25 cellular contexts compared by ENCODE assay signal in the genomic region with DNA sequence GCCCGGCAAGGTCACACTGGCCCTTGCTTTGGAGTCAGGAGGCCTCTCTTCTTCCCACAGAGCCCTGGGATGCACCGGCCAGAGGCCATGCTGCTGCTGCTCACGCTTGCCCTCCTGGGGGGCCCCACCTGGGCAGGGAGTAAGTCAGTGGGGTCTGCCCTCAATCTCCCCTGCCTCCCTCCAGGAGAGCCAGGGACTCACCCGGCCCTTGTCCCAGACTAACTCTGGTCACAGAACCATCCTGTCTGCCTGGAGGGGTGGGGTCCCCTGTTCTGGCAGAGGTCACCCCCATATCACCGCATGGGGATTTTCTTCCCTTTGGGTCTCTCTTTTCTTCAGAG. TPM values are rescaled to one million over a fixed set of nuclear protein-coding genes. Genes with fewer than 3 reads are reported as not detected.
DNase-seq lines count a peak whose midpoint lies in the region; ATAC-seq, FAIRE-seq and TF ChIP-seq lines count a peak whose summit lies in the region.
"Had no signal": no experiment of that assay in that cellular context is flagged by ENCODE, and none has a peak within 500 bp of the region (broad histone marks: within the 10 kb centered on the region; RNA-seq: fewer than 3 reads in every experiment).

No MANE protein-coding gene starts in this region.

- peaks cover 19% of the 10 kb centered on the region for H3K4me1 ChIP-seq in Panc1 (ENCODE audit: control insufficient read depth, insufficient read depth, low read length)
- peaks cover 15% of the 10 kb centered on the region for H3K4me1 ChIP-seq in keratinocyte (ENCODE audit: control insufficient read depth, extremely low read depth, insufficient read depth, low read length)
- H3K4me1 ChIP-seq in transverse colon = peaks cover 0 to 15% (median 9%) of the 10 kb centered on the region in 4 donors
- H3K4me1 ChIP-seq: testis had no signal

- H3K27ac Mint-ChIP-seq in activated naive CD8-positive, alpha-beta T cell treated with anti-CD3 and anti-CD28 coated beads, Interleukin-2, amount 10 ng/mL, durations not matched to agents 7 days and 5 days = peak overlapping the region; percentile 30
- no peak overlapping the region for H3K27ac Mint-ChIP-seq in activated naive CD8-positive, alpha-beta T cell treated with anti-CD3 and anti-CD28 coated beads for 36 hours
- H3K27ac Mint-ChIP-seq in progenitor cell of endocrine pancreas = no peak overlapping the region
- H3K27ac Mint-ChIP-seq: T-helper 17 cell had no signal

- TF ChIP-seq POLR2A in transverse colon (IDR thresholded peaks at IDR 0.05) = no peak

- POLR2A ChIA-PET in activated naive CD8-positive, alpha-beta T cell treated with anti-CD3 and anti-CD28 coated beads, Interleukin-2, amount 10 ng/mL, durations not matched to agents 7 days and 5 days (lab: Charles Lee) = interaction anchor here (0.6 to 0.8 kb wide), 2 partner anchors 30 to 51 kb away, joined by 3 read pairs; no protein-coding TSS in a partner anchor
- POLR2A ChIA-PET in Panc1 (lab: Charles Lee) = no interaction called here

- no peaks in the 10 kb centered on the region for H4K20me1 ChIP-seq in keratinocyte (ENCODE audit: control insufficient read depth, extremely low read depth, insufficient read depth, low read length)

- peaks cover under 1% of the 10 kb centered on the region for H3K4me1 Mint-ChIP-seq in activated naive CD8-positive, alpha-beta T cell treated with anti-CD3 and anti-CD28 coated beads, Interleukin-2, amount 10 ng/mL, durations not matched to agents 7 days and 5 days
- no peaks in the 10 kb centered on the region for H3K4me1 Mint-ChIP-seq in activated naive CD8-positive, alpha-beta T cell treated with anti-CD3 and anti-CD28 coated beads for 36 hours
- no peaks in the 10 kb centered on the region for H3K4me1 Mint-ChIP-seq in progenitor cell of endocrine pancreas (ENCODE audit: low read depth)
- H3K4me1 Mint-ChIP-seq: CD4-positive, alpha-beta memory T cell; immature natural killer cell had no signal

- H3K4me3 ChIP-seq in Panc1 (ENCODE audit: low read depth in 2 of 2, low read length in 2 of 2) = no peak overlapping the region
- no peak overlapping the region for H3K4me3 ChIP-seq in keratinocyte (ENCODE audit: control insufficient read depth in 2 of 3, extremely low read depth in 1 of 3, insufficient read depth in 2 of 3, low read depth in 1 of 3, low read length in 3 of 3)
- no peak overlapping the region for H3K4me3 ChIP-seq in transverse colon
- H3K4me3 ChIP-seq: right atrium auricular region, SJCRH30, testis had no signal

- no peaks in the 10 kb centered on the region for H3K36me3 Mint-ChIP-seq in activated naive CD8-positive, alpha-beta T cell treated with anti-CD3 and anti-CD28 coated beads, Interleukin-2, amount 10 ng/mL, durations not matched to agents 7 days and 5 days
- H3K36me3 Mint-ChIP-seq in activated naive CD8-positive, alpha-beta T cell treated with anti-CD3 and anti-CD28 coated beads for 36 hours = no peaks in the 10 kb centered on the region
- no peaks in the 10 kb centered on the region for H3K36me3 Mint-ChIP-seq in progenitor cell of endocrine pancreas (ENCODE audit: insufficient read depth)
- H3K36me3 Mint-ChIP-seq: CD4-positive, alpha-beta memory T cell; immature natural killer cell had no signal

- no peak for DNase-seq in activated naive CD8-positive, alpha-beta T cell treated with anti-CD3 and anti-CD28 coated beads, Interleukin-2, amount 10 ng/mL, durations not matched to agents 7 days and 5 days
- DNase-seq in activated naive CD8-positive, alpha-beta T cell treated with anti-CD3 and anti-CD28 coated beads for 36 hours = no peak
- no peak for DNase-seq in Panc1 (ENCODE audit: low read depth, low spot score)
- no peak for DNase-seq in keratinocyte (ENCODE audit: low read depth, low spot score)
- DNase-seq in transverse colon = no peak
- no peak for DNase-seq in progenitor cell of endocrine pancreas (ENCODE audit: low spot score, unreplicated experiment)
- no peak for DNase-seq in midbrain (lab: John Stamatoyannopoulos, UW)
- DNase-seq: activated CD4-positive, CD25-positive, alpha-beta regulatory T cell; CD4-positive, alpha-beta memory T cell; cortex of kidney; head of caudate nucleus; immature natural killer cell; KBM-7; NCI-H1694 treated with DMSO at 0.1 percent for 48 hours; NCI-H748 treated with DMSO at 0.1 percent for 48 hours; SJCRH30; stimulated activated CD8-positive, alpha-beta memory T cell treated with anti-CD3 and anti-CD28 coated beads, Interleukin-4, amount 100 ng/mL, for 48 hours; T-helper 17 cell; testis had no signal

- TF ChIP-seq CTCF in Panc1 (IDR thresholded peaks at IDR 0.05) (no peak), keratinocyte (optimal IDR thresholded peaks at IDR 0.05 in 1 of 3, IDR thresholded peaks at IDR 0.05 in 1 of 3, conservative IDR thresholded peaks at IDR 0.05 in 1 of 3; ENCODE audit: extremely low read depth in 1 of 3, insufficient read depth in 2 of 3, low read length in 3 of 3) (no peak), transverse colon (IDR thresholded peaks at IDR 0.05) (no peak), progenitor cell of endocrine pancreas (IDR thresholded peaks at IDR 0.05; ENCODE audit: unreplicated experiment) (no peak)

- dilution Hi-C loops in keratinocyte (cut with MboI; ENCODE audit: extremely low pct_ligation_motif_present, low sequenced_read_pairs) = no loop called here

- peak overlapping the region; percentile 13 for H2AFZ ChIP-seq in keratinocyte (ENCODE audit: control insufficient read depth, low read length)

- H3K27me3 Mint-ChIP-seq in activated naive CD8-positive, alpha-beta T cell treated with anti-CD3 and anti-CD28 coated beads, Interleukin-2, amount 10 ng/mL, durations not matched to agents 7 days and 5 days = no peaks in the 10 kb centered on the region
- H3K27me3 Mint-ChIP-seq in activated naive CD8-positive, alpha-beta T cell treated with anti-CD3 and anti-CD28 coated beads for 36 hours = peaks cover 7% of the 10 kb centered on the region
- peaks cover 4% of the 10 kb centered on the region for H3K27me3 Mint-ChIP-seq in progenitor cell of endocrine pancreas

- TF ChIP-seq EP300 in transverse colon (IDR thresholded peaks at IDR 0.05; ENCODE audit: low read depth) = no peak

- BruUV-seq in Panc1 (replicated peaks; lab: Mats Ljungman, UMichigan) = no TSS peak

- H3K9me3 ChIP-seq in Panc1 (ENCODE audit: control insufficient read depth, insufficient read depth, low read depth, low read length) = no peaks in the 10 kb centered on the region
- no peaks in the 10 kb centered on the region for H3K9me3 ChIP-seq in keratinocyte (ENCODE audit: control insufficient read depth, low read depth, low read length)
- no peaks in the 10 kb centered on the region for H3K9me3 ChIP-seq in transverse colon
- H3K9me3 ChIP-seq: right atrium auricular region, SJCRH30, testis had no signal

- no peak overlapping the region for H3K9ac ChIP-seq in keratinocyte (ENCODE audit: control insufficient read depth, extremely low read depth, insufficient read depth, low read length)

- H3K27me3 ChIP-seq in Panc1 (ENCODE audit: control insufficient read depth, insufficient read depth, low read length) (no peaks in the 10 kb centered on the region), keratinocyte (ENCODE audit: control insufficient read depth, extremely low read depth, insufficient read depth, low read length) (peaks cover 66% of the 10 kb centered on the region), transverse colon (peaks cover 8% of the 10 kb centered on the region)
- H3K27me3 ChIP-seq: right atrium auricular region, testis had no signal

- H3K4me3 Mint-ChIP-seq in activated naive CD8-positive, alpha-beta T cell treated with anti-CD3 and anti-CD28 coated beads, Interleukin-2, amount 10 ng/mL, durations not matched to agents 7 days and 5 days = peak overlapping the region; percentile 49
- H3K4me3 Mint-ChIP-seq in activated naive CD8-positive, alpha-beta T cell treated with anti-CD3 and anti-CD28 coated beads for 36 hours = no peak overlapping the region
- no peak overlapping the region for H3K4me3 Mint-ChIP-seq in progenitor cell of endocrine pancreas (ENCODE audit: low read depth)
- H3K4me3 Mint-ChIP-seq: immature natural killer cell, T-helper 17 cell had no signal

- FAIRE-seq in keratinocyte (lab: Jason Lieb, UNC) = no peak
- FAIRE-seq: H54 had no signal

- intact Hi-C loops in Panc1 (cut with micrococcal nuclease; ENCODE audit: unreplicated experiment) = no loop called here
- intact Hi-C loops in transverse colon (cut with DNase I; ENCODE audit: low total_unique reads) = no loop called here

- in situ Hi-C loops in Panc1 (cut with HindIII; ENCODE audit: low pct_unique_long_range_greater_than_20kb, low sequenced_read_pairs) = no loop called here
- in situ Hi-C loops in transverse colon (cut with MboI; ENCODE audit: low pct_ligation_motif_present in 1 of 4, low pct_unique_long_range_greater_than_20kb in 1 of 4, low sequenced_read_pairs in 3 of 4) = no loop called here

- H3K9me3 Mint-ChIP-seq in activated naive CD8-positive, alpha-beta T cell treated with anti-CD3 and anti-CD28 coated beads, Interleukin-2, amount 10 ng/mL, durations not matched to agents 7 days and 5 days = no peaks in the 10 kb centered on the region
- no peaks in the 10 kb centered on the region for H3K9me3 Mint-ChIP-seq in activated naive CD8-positive, alpha-beta T cell treated with anti-CD3 and anti-CD28 coated beads for 36 hours
- H3K9me3 Mint-ChIP-seq in progenitor cell of endocrine pancreas (ENCODE audit: low read depth) = no peaks in the 10 kb centered on the region
- H3K9me3 Mint-ChIP-seq: CD4-positive, alpha-beta memory T cell; immature natural killer cell had no signal

- ATAC-seq in activated naive CD8-positive, alpha-beta T cell treated with anti-CD3 and anti-CD28 coated beads, Interleukin-2, amount 10 ng/mL, durations not matched to agents 7 days and 5 days (ENCODE audit: low read depth) = no peak
- peak; percentile 32 for ATAC-seq in Panc1
- no peak for ATAC-seq in HG03521 (IDR thresholded peaks at IDR 0.05; ENCODE audit: unreplicated experiment)
- ATAC-seq: T-helper 17 cell had no signal

- H3K4me2 ChIP-seq in keratinocyte (ENCODE audit: control insufficient read depth, extremely low read depth, insufficient read depth, low read depth, low read length) = peak overlapping the region; percentile 45

- WGBS in transverse colon (ENCODE audit: low coverage in 1 of 2), 2 donors = 56% methylated on average over 4 of the region's 5 CpGs; no CpG with 5 or more reads in 1 of the 2 donors

- H3K36me3 ChIP-seq in Panc1 (ENCODE audit: control insufficient read depth, insufficient read depth, low read length) = no peaks in the 10 kb centered on the region
- no peaks in the 10 kb centered on the region for H3K36me3 ChIP-seq in keratinocyte (ENCODE audit: control insufficient read depth in 2 of 2, extremely low read depth in 1 of 2, insufficient read depth in 2 of 2, low read length in 2 of 2)
- no peaks in the 10 kb centered on the region for H3K36me3 ChIP-seq in transverse colon
- H3K36me3 ChIP-seq: right atrium auricular region, SJCRH30 had no signal

- H3K9me1 ChIP-seq in keratinocyte (ENCODE audit: control insufficient read depth, extremely low read depth, insufficient read depth, low read length) = no peaks in the 10 kb centered on the region

- H3K79me2 ChIP-seq in keratinocyte (ENCODE audit: control insufficient read depth, insufficient read depth, low read length) = no peaks in the 10 kb centered on the region

- H3K27ac ChIP-seq in Panc1 (ENCODE audit: low read length) (peak overlapping the region; percentile 81), keratinocyte (ENCODE audit: control insufficient read depth, insufficient read depth, low read length) (no peak overlapping the region), transverse colon (peak overlapping the region in 3 of 4 donors; percentile 41 to 78 (median 75))
- H3K27ac ChIP-seq: right atrium auricular region, SJCRH30, testis had no signal

- CTCF ChIA-PET in Panc1 (lab: Charles Lee) = no interaction called here

RNA-seq across cellular contexts. Expression of a gene that starts 0.2 kb away (rescaled TPM):
- 1 to 10 TPM; 6.7 to 8.1 TPM for total RNA-seq in activated naive CD8-positive, alpha-beta T cell treated with anti-CD3 and anti-CD28 coated beads, Interleukin-2, amount 10 ng/mL, durations not matched to agents 7 days and 5 days
- 1 to 10 TPM; 1.1 to 1.6 TPM for total RNA-seq in activated naive CD8-positive, alpha-beta T cell treated with anti-CD3 and anti-CD28 coated beads for 36 hours
- total RNA-seq in Panc1 (2021; ENCODE audit: unreplicated experiment) = 9.1 TPM
- polyA plus RNA-seq in Panc1 (2012; ENCODE audit: insufficient read length) = 8.3 TPM
- polyA plus RNA-seq in keratinocyte = 1.7 to 2.6 TPM (median 2.1 TPM) in 3 replicates
- not detected for polyA plus RNA-seq in keratinocyte (2011; ENCODE audit: low read depth)
- 1.9 and 2.8 TPM in 2 replicates for polyA plus RNA-seq in keratinocyte (2011; cell fraction: cytosol; rRNA removed)
- polyA plus RNA-seq in keratinocyte (2011; cell fraction: nucleus; rRNA removed) = 1.2 and 1.5 TPM in 2 replicates
- polyA plus RNA-seq in keratinocyte (2012; ENCODE audit: low replicate concordance) = 1.8 and 3.4 TPM in 2 replicates
- 0.96 to 1.6 TPM in 2 of 3 replicates, not detected in the other for polyA minus RNA-seq in keratinocyte
- 3.5 TPM for polyA minus RNA-seq in keratinocyte (2011; cell fraction: cytosol; rRNA and poly(A)+ RNA removed)
- polyA minus RNA-seq in keratinocyte (2011; cell fraction: nucleus; rRNA and poly(A)+ RNA removed) = 0.74 and 1.5 TPM in 2 replicates
- total RNA-seq in transverse colon = 10 to 100 TPM in 2 of 4 donors, 1 to 10 TPM in 1, not detected in 1; 5.2 to 28.3 (median 15.9) TPM
- not detected in 2 replicates for total RNA-seq in progenitor cell of endocrine pancreas
- total RNA-seq: CD4-positive, alpha-beta memory T cell; myocyte; SJCRH30; T-helper 17 cell had no signal

RNA-seq across cellular contexts. Expression of a gene that starts 13.3 kb away (rescaled TPM):
- 1 to 10 TPM; 5.6 to 6.9 TPM for total RNA-seq in activated naive CD8-positive, alpha-beta T cell treated with anti-CD3 and anti-CD28 coated beads, Interleukin-2, amount 10 ng/mL, durations not matched to agents 7 days and 5 days
- 10 to 100 TPM; 11.2 to 13.1 TPM for total RNA-seq in activated naive CD8-positive, alpha-beta T cell treated with anti-CD3 and anti-CD28 coated beads for 36 hours
- total RNA-seq in Panc1 (2021; ENCODE audit: unreplicated experiment) (not detected), transverse colon (1 to 10 TPM in 2 of 4 donors, not detected in 2; 1.6 to 1.9 TPM), progenitor cell of endocrine pancreas (not detected in 2 replicates)
- polyA plus RNA-seq in Panc1 (2012; ENCODE audit: insufficient read length) = not detected
- 0.52 to 1.0 TPM (median 0.99 TPM) in 3 replicates for polyA plus RNA-seq in keratinocyte
- polyA plus RNA-seq in keratinocyte (2011; ENCODE audit: low read depth) = not detected
- polyA plus RNA-seq in keratinocyte (2011; cell fraction: cytosol; rRNA removed) = 0.84 and 1.3 TPM in 2 replicates
- polyA plus RNA-seq in keratinocyte (2011; cell fraction: nucleus; rRNA removed) = 2.1 and 3.0 TPM in 2 replicates
- 0.66 and 1.7 TPM in 2 replicates for polyA plus RNA-seq in keratinocyte (2012; ENCODE audit: low replicate concordance)
- polyA minus RNA-seq in keratinocyte = 1.5 to 3.2 TPM in 2 of 3 replicates, not detected in the other
- 4.6 TPM for polyA minus RNA-seq in keratinocyte (2011; cell fraction: cytosol; rRNA and poly(A)+ RNA removed)
- polyA minus RNA-seq in keratinocyte (2011; cell fraction: nucleus; rRNA and poly(A)+ RNA removed) = 1.3 and 1.7 TPM in 2 replicates
- total RNA-seq: myocyte, right atrium auricular region, SJCRH30 had no signal

RNA-seq across cellular contexts. Expression of a gene that starts 27.6 kb away (rescaled TPM):
- not detected for total RNA-seq in activated naive CD8-positive, alpha-beta T cell treated with anti-CD3 and anti-CD28 coated beads, Interleukin-2, amount 10 ng/mL, durations not matched to agents 7 days and 5 days
- not detected for total RNA-seq in activated naive CD8-positive, alpha-beta T cell treated with anti-CD3 and anti-CD28 coated beads for 36 hours
- total RNA-seq in Panc1 (2021; ENCODE audit: unreplicated experiment) (23.9 TPM), transverse colon (10 to 100 TPM in 1 of 4 donors, 1 to 10 TPM in 1, not detected in 2; 2.5 to 11.2 TPM), progenitor cell of endocrine pancreas (23.3 and 25.9 TPM in 2 replicates)
- 37.3 TPM for polyA plus RNA-seq in Panc1 (2012; ENCODE audit: insufficient read length)
- polyA plus RNA-seq in keratinocyte = 2.2 to 3.7 TPM (median 3.5 TPM) in 3 replicates
- 3.5 TPM for polyA plus RNA-seq in keratinocyte (2011; ENCODE audit: low read depth)
- 1.3 and 1.4 TPM in 2 replicates for polyA plus RNA-seq in keratinocyte (2011; cell fraction: cytosol; rRNA removed)
- polyA plus RNA-seq in keratinocyte (2011; cell fraction: nucleus; rRNA removed) = 9.6 and 13.1 TPM in 2 replicates
- polyA plus RNA-seq in keratinocyte (2012; ENCODE audit: low replicate concordance) = 4.2 and 18.5 TPM in 2 replicates
- polyA minus RNA-seq in keratinocyte = 0.80 to 2.3 TPM (median 2.1 TPM) in 3 replicates
- polyA minus RNA-seq in keratinocyte (2011; cell fraction: cytosol; rRNA and poly(A)+ RNA removed) = not detected
- polyA minus RNA-seq in keratinocyte (2011; cell fraction: nucleus; rRNA and poly(A)+ RNA removed) = 5.1 and 5.9 TPM in 2 replicates
- total RNA-seq: myocyte, right atrium auricular region, SJCRH30, testis had no signal

RNA-seq across cellular contexts. Expression of a gene that starts 32.1 kb away (rescaled TPM):
- not detected for total RNA-seq in activated naive CD8-positive, alpha-beta T cell treated with anti-CD3 and anti-CD28 coated beads, Interleukin-2, amount 10 ng/mL, durations not matched to agents 7 days and 5 days
- not detected for total RNA-seq in activated naive CD8-positive, alpha-beta T cell treated with anti-CD3 and anti-CD28 coated beads for 36 hours
- total RNA-seq in Panc1 (2021; ENCODE audit: unreplicated experiment) (not detected), transverse colon (not detected), progenitor cell of endocrine pancreas (not detected in 2 replicates)
- not detected for polyA plus RNA-seq in Panc1 (2012; ENCODE audit: insufficient read length)
- polyA plus RNA-seq in keratinocyte = not detected in 3 replicates
- not detected for polyA plus RNA-seq in keratinocyte (2011; ENCODE audit: low read depth)
- not detected in 2 replicates for polyA plus RNA-seq in keratinocyte (2011; cell fraction: cytosol; rRNA removed)
- not detected in 2 replicates for polyA plus RNA-seq in keratinocyte (2011; cell fraction: nucleus; rRNA removed)
- polyA plus RNA-seq in keratinocyte (2012; ENCODE audit: low replicate concordance) = not detected in 2 replicates
- not detected in 3 replicates for polyA minus RNA-seq in keratinocyte
- polyA minus RNA-seq in keratinocyte (2011; cell fraction: cytosol; rRNA and poly(A)+ RNA removed) = not detected
- polyA minus RNA-seq in keratinocyte (2011; cell fraction: nucleus; rRNA and poly(A)+ RNA removed) = not detected in 2 replicates
- total RNA-seq: CD4-positive, alpha-beta memory T cell; liver; myocyte; right atrium auricular region; SJCRH30; T-helper 17 cell had no signal
- polyA plus RNA-seq: AG04450; CD4-positive, alpha-beta memory T cell; immature natural killer cell; liver had no signal

RNA-seq across cellular contexts. Expression of a gene that starts 43.0 kb away (rescaled TPM):
- total RNA-seq in activated naive CD8-positive, alpha-beta T cell treated with anti-CD3 and anti-CD28 coated beads, Interleukin-2, amount 10 ng/mL, durations not matched to agents 7 days and 5 days = under 1 TPM; 0.17 to 0.36 TPM
- under 1 TPM; 0.40 to 0.54 TPM for total RNA-seq in activated naive CD8-positive, alpha-beta T cell treated with anti-CD3 and anti-CD28 coated beads for 36 hours
- total RNA-seq in Panc1 (2021; ENCODE audit: unreplicated experiment) (0.59 TPM), transverse colon (not detected), progenitor cell of endocrine pancreas (0.27 and 0.31 TPM in 2 replicates)
- polyA plus RNA-seq in Panc1 (2012; ENCODE audit: insufficient read length) = 0.47 TPM
- polyA plus RNA-seq in keratinocyte = not detected in 3 replicates
- polyA plus RNA-seq in keratinocyte (2011; ENCODE audit: low read depth) = not detected
- not detected in 2 replicates for polyA plus RNA-seq in keratinocyte (2011; cell fraction: cytosol; rRNA removed)
- polyA plus RNA-seq in keratinocyte (2011; cell fraction: nucleus; rRNA removed) = not detected in 2 replicates
- not detected in 2 replicates for polyA plus RNA-seq in keratinocyte (2012; ENCODE audit: low replicate concordance)
- not detected in 3 replicates for polyA minus RNA-seq in keratinocyte
- polyA minus RNA-seq in keratinocyte (2011; cell fraction: cytosol; rRNA and poly(A)+ RNA removed) = not detected
- not detected in 2 replicates for polyA minus RNA-seq in keratinocyte (2011; cell fraction: nucleus; rRNA and poly(A)+ RNA removed)
- total RNA-seq: CD4-positive, alpha-beta memory T cell; liver; myocyte; right atrium auricular region; SJCRH30; T-helper 17 cell had no signal
- polyA plus RNA-seq: AG04450; CD4-positive, alpha-beta memory T cell; liver had no signal
